Comparison of ENCODE assay signal across 1 cellular context in the genomic region with DNA sequence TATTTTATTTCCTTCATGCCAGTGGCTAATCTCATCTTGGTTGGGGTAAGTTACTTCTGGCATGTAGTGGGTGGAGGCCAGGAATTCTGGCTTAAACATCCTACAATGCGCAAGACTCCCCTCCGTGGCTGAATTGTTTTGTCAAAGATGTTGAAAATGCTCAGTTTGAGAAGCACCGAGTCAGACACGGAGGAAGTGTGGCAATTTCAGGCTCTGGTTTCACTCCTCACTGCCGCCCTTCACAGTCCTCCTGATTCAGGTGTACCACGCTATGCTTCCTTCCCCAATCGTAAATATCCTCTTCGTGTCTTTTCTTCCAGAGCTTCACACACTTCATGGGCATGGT.
TF ChIP-seq lines count a peak whose summit lies in the region.

No MANE protein-coding gene starts in this region.

TF ChIP-seq in GM12878, 131 proteins besides CTCF, POLR2A, EP300 and RAD21 (continued from another document):
- TF ChIP-seq STAT3 (IDR thresholded peaks at IDR 0.05; ENCODE audit: low read depth, low read length) (no peak), NR2C1 (IDR thresholded peaks at IDR 0.05) (no peak), ASH2L (IDR thresholded peaks at IDR 0.05; ENCODE audit: borderline replicate concordance, low read depth) (no peak), NFXL1 (IDR thresholded peaks at IDR 0.05; ENCODE audit: borderline replicate concordance) (no peak), MYC (IDR thresholded peaks at IDR 0.05; ENCODE audit: insufficient read depth, insufficient read length, insufficient replicate concordance, low read length, severe bottlenecking) (no peak), YY1 (IDR thresholded peaks at IDR 0.05; ENCODE audit: low read depth, low read length) (no peak), GATAD2B (conservative IDR thresholded peaks at IDR 0.05; ENCODE audit: low read depth) (0 out of 2 replicates have a peak, but pooled peaks have one; percentile 25)
- TF ChIP-seq, protein P1, sequence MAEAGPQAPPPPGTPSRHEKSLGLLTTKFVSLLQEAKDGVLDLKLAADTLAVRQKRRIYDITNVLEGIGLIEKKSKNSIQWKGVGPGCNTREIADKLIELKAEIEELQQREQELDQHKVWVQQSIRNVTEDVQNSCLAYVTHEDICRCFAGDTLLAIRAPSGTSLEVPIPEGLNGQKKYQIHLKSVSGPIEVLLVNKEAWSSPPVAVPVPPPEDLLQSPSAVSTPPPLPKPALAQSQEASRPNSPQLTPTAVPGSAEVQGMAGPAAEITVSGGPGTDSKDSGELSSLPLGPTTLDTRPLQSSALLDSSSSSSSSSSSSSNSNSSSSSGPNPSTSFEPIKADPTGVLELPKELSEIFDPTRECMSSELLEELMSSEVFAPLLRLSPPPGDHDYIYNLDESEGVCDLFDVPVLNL (IDR thresholded peaks at IDR 0.05; ENCODE audit: low read depth, low read length): no peak
- TF ChIP-seq, protein P2, sequence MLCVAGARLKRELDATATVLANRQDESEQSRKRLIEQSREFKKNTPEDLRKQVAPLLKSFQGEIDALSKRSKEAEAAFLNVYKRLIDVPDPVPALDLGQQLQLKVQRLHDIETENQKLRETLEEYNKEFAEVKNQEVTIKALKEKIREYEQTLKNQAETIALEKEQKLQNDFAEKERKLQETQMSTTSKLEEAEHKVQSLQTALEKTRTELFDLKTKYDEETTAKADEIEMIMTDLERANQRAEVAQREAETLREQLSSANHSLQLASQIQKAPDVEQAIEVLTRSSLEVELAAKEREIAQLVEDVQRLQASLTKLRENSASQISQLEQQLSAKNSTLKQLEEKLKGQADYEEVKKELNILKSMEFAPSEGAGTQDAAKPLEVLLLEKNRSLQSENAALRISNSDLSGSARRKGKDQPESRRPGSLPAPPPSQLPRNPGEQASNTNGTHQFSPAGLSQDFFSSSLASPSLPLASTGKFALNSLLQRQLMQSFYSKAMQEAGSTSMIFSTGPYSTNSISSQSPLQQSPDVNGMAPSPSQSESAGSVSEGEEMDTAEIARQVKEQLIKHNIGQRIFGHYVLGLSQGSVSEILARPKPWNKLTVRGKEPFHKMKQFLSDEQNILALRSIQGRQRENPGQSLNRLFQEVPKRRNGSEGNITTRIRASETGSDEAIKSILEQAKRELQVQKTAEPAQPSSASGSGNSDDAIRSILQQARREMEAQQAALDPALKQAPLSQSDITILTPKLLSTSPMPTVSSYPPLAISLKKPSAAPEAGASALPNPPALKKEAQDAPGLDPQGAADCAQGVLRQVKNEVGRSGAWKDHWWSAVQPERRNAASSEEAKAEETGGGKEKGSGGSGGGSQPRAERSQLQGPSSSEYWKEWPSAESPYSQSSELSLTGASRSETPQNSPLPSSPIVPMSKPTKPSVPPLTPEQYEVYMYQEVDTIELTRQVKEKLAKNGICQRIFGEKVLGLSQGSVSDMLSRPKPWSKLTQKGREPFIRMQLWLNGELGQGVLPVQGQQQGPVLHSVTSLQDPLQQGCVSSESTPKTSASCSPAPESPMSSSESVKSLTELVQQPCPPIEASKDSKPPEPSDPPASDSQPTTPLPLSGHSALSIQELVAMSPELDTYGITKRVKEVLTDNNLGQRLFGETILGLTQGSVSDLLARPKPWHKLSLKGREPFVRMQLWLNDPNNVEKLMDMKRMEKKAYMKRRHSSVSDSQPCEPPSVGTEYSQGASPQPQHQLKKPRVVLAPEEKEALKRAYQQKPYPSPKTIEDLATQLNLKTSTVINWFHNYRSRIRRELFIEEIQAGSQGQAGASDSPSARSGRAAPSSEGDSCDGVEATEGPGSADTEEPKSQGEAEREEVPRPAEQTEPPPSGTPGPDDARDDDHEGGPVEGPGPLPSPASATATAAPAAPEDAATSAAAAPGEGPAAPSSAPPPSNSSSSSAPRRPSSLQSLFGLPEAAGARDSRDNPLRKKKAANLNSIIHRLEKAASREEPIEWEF (IDR thresholded peaks at IDR 0.05; ENCODE audit: insufficient replicate concordance, low read depth, low read length): no peak
- TF ChIP-seq, protein P3, sequence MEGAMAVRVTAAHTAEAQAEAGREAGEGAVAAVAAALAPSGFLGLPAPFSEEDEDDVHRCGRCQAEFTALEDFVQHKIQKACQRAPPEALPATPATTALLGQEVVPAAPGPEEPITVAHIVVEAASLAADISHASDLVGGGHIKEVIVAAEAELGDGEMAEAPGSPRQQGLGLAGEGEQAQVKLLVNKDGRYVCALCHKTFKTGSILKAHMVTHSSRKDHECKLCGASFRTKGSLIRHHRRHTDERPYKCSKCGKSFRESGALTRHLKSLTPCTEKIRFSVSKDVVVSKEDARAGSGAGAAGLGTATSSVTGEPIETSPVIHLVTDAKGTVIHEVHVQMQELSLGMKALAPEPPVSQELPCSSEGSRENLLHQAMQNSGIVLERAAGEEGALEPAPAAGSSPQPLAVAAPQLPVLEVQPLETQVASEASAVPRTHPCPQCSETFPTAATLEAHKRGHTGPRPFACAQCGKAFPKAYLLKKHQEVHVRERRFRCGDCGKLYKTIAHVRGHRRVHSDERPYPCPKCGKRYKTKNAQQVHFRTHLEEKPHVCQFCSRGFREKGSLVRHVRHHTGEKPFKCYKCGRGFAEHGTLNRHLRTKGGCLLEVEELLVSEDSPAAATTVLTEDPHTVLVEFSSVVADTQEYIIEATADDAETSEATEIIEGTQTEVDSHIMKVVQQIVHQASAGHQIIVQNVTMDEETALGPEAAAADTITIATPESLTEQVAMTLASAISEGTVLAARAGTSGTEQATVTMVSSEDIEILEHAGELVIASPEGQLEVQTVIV (IDR thresholded peaks at IDR 0.05; ENCODE audit: borderline replicate concordance, partially characterized antibody): no peak
